22 cellular contexts compared by ENCODE assay signal in genomic region chr1:97070366-97070765, GRCh38.
A peak's percentile ranks its signal among the peaks of the same experiment; 100 is the strongest.
DNase-seq lines count a peak whose midpoint lies in the region; ATAC-seq, FAIRE-seq and TF ChIP-seq lines count a peak whose summit lies in the region.
"Had no signal": no experiment of that assay in that cellular context is flagged by ENCODE, and none has a peak within 500 bp of the region (broad histone marks: within the 10 kb centered on the region; RNA-seq: fewer than 3 reads in every experiment).

No MANE protein-coding gene starts in this region.

- H2BK5ac ChIP-seq in mesenchymal stem cell (ENCODE audit: low read depth, low read length, poor library complexity, severe bottlenecking): no peak overlapping the region

- peaks cover 0 to 6% of the 10 kb centered on the region in 2 experiments for H3K36me3 ChIP-seq in mesenchymal stem cell (ENCODE audit: control insufficient read depth in 1 of 2, insufficient read depth in 2 of 2, low read depth in 1 of 2, low read length in 2 of 2)
- H3K36me3 ChIP-seq: HAP-1, SJSA1 had no signal

- TF ChIP-seq POLR2A in GM12891 (IDR thresholded peaks at IDR 0.05; ENCODE audit: low read depth, low read length): no peak

- no peak overlapping the region for H2AK5ac ChIP-seq in mesenchymal stem cell (ENCODE audit: low read length, severe bottlenecking)

- H2AFZ ChIP-seq in mesenchymal stem cell (ENCODE audit: low read depth, low read length): no peak overlapping the region
- H2AFZ ChIP-seq: GM23338 had no signal

- H3K9me3 ChIP-seq in AG04450 (ENCODE audit: control insufficient read depth, insufficient read depth, low read length) (no peaks in the 10 kb centered on the region), mesenchymal stem cell (ENCODE audit: control insufficient read depth, low read length) (peaks cover 4% of the 10 kb centered on the region)
- H3K9me3 ChIP-seq: HAP-1, SJSA1 had no signal

- no peak overlapping the region for H3K9ac ChIP-seq in mesenchymal stem cell (ENCODE audit: low read length)

- H3K27ac ChIP-seq in AG04450 (ENCODE audit: low read depth, low read length) (no peak overlapping the region), mesenchymal stem cell (ENCODE audit: low read length, poor library complexity, severe bottlenecking) (no peak overlapping the region)
- H3K27ac ChIP-seq: SJSA1 had no signal

- CTCF ChIA-PET in AG04450 (lab: Charles Lee): no interaction called here

- no peaks in the 10 kb centered on the region for H3K27me3 ChIP-seq in AG04450 (ENCODE audit: control insufficient read depth, insufficient read depth, low read length)
- H3K27me3 ChIP-seq in mesenchymal stem cell (ENCODE audit: control insufficient read depth in 1 of 2, insufficient read depth in 1 of 2, low read length in 2 of 2): no peaks in the 10 kb centered on the region
- H3K27me3 ChIP-seq: SJSA1 had no signal

- no peak overlapping the region for H4K8ac ChIP-seq in mesenchymal stem cell (ENCODE audit: low read length)

- POLR2A ChIA-PET in AG04450 (lab: Yijun Ruan, JAX): no interaction called here

- no peak overlapping the region for H3K23ac ChIP-seq in mesenchymal stem cell (ENCODE audit: low read length in 2 of 2)

- H2BK120ac ChIP-seq in mesenchymal stem cell (ENCODE audit: low read depth, low read length): no peak overlapping the region

- no peak for FAIRE-seq in GM12891 (lab: Jason Lieb, UNC)
- FAIRE-seq: A204.1, D721Med, GM12878, RCC 7860 had no signal

- no peaks in the 10 kb centered on the region for H3K4me1 ChIP-seq in mesenchymal stem cell (ENCODE audit: control insufficient read depth, insufficient read depth, low read depth, low read length)
- H3K4me1 ChIP-seq: HAP-1, SJSA1 had no signal

- H3K4me2 ChIP-seq in mesenchymal stem cell (ENCODE audit: low read length, poor library complexity, severe bottlenecking): no peak overlapping the region
- H3K4me2 ChIP-seq: GM23338 had no signal

- no peak for ATAC-seq in HG03159 (IDR thresholded peaks at IDR 0.05; ENCODE audit: unreplicated experiment)
- ATAC-seq: GM12878, GM23338 had no signal

- H2BK12ac ChIP-seq in mesenchymal stem cell (ENCODE audit: low read length in 2 of 2): no peak overlapping the region

- no peak overlapping the region for H3K18ac ChIP-seq in mesenchymal stem cell (ENCODE audit: low read depth in 1 of 2, low read length in 2 of 2)

- H3K79me1 ChIP-seq in mesenchymal stem cell (replicated peaks; ENCODE audit: low read length, poor library complexity, severe bottlenecking): no peaks in the 10 kb centered on the region

- no CpG with 5 or more reads among the region's 4 CpGs for WGBS in mesenchymal stem cell

- no peak for TF ChIP-seq CTCF in AG04450 (IDR thresholded peaks at IDR 0.05; ENCODE audit: low read depth, low read length)
- no peak for TF ChIP-seq CTCF in choroid plexus epithelial cell (conservative IDR thresholded peaks at IDR 0.05; ENCODE audit: low read depth, low read length)

- H3K4ac ChIP-seq in mesenchymal stem cell (ENCODE audit: low read depth in 1 of 2, low read length in 2 of 2): no peak overlapping the region

- H3K4me3 ChIP-seq in AG04450 (ENCODE audit: low read depth, low read length): no peak overlapping the region
- no peak overlapping the region for H3K4me3 ChIP-seq in choroid plexus epithelial cell (ENCODE audit: low read depth, low read length)
- no peak overlapping the region for H3K4me3 ChIP-seq in mesenchymal stem cell (ENCODE audit: insufficient read depth in 1 of 2, low read depth in 1 of 2, low read length in 2 of 2)
- H3K4me3 ChIP-seq: GM12878, GM23338, HAP-1, SJSA1 had no signal

- peak; percentile 11 for DNase-seq in AG04450 (ENCODE audit: low read depth, low spot score)
- peak; percentile 8 for DNase-seq in M059J (ENCODE audit: low read depth)
- peak; percentile 38 for DNase-seq in choroid plexus epithelial cell (ENCODE audit: low read depth)
- DNase-seq in mesenchymal stem cell: peak; percentile 13
- DNase-seq in T-helper 9 cell: no peak
- no peak for DNase-seq in GM12891 (ENCODE audit: insufficient read length, low spot score)
- DNase-seq: DMS53, KG1, NCI-H1105, NCI-H146, NCI-H2029, NCI-H345, NCI-H524 treated with DMSO at 0.1 percent for 48 hours, NCI-H82 had no signal

- no peak overlapping the region for H2BK15ac ChIP-seq in mesenchymal stem cell (ENCODE audit: low read depth, poor library complexity, severe bottlenecking)

- H3K14ac ChIP-seq in mesenchymal stem cell (ENCODE audit: low read length in 2 of 2): no peak overlapping the region

- H4K91ac ChIP-seq in mesenchymal stem cell (ENCODE audit: low read length): no peak overlapping the region

TF ChIP-seq in GM12891, 5 proteins besides CTCF, POLR2A, EP300 and RAD21:
- TF ChIP-seq POLR2AphosphoS5 (IDR thresholded peaks at IDR 0.05; ENCODE audit: low read depth, low read length): no peak
- TF ChIP-seq SPI1 (IDR thresholded peaks at IDR 0.05; ENCODE audit: low read depth, low read length): no peak
- no peak for TF ChIP-seq PAX5 (IDR thresholded peaks at IDR 0.05; ENCODE audit: insufficient read depth, low read length, severe bottlenecking)
- no peak for TF ChIP-seq TAF1 (IDR thresholded peaks at IDR 0.05; ENCODE audit: low read depth, low read length)
- TF ChIP-seq POU2F2 (IDR thresholded peaks at IDR 0.05; ENCODE audit: low read depth, low read length): no peak

Comparison
In these comparisons a context has a peak if more than half of its experiments do, and no peak if none do; other contexts are left out.
1. DNase-seq: peak in AG04450 (single experiment), M059J (single experiment), choroid plexus epithelial cell (single experiment) and mesenchymal stem cell (single experiment); none in T-helper 9 cell (single experiment) and GM12891 (single experiment).